ENCODE assay signal across 19 cellular contexts in the genomic region with DNA sequence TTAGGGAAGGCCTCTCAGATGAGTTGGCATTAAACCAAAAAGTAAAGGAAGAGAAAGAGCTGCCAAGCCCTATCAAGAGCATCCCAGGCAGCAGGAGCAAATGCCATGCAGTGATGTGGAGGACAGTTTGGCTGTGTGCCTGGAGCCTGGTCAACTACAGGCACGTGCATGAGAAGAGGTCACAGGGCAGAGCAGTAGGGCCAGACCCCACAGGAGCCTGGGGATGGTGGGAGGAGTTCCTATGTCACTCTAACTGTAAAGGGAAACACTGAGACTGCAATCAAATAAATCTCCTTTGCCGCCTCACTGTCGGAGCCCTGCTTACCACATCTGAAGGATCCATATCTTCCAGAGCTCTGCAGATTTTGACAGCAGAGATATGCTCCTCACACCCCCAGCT.
A peak's percentile ranks its signal among the peaks of the same experiment; 100 is the strongest.
DNase-seq lines count a peak whose midpoint lies in the region; ATAC-seq, FAIRE-seq and TF ChIP-seq lines count a peak whose summit lies in the region.
"Had no signal": no experiment of that assay in that cellular context is flagged by ENCODE, and none has a peak within 500 bp of the region (broad histone marks: within the 10 kb centered on the region; RNA-seq: fewer than 3 reads in every experiment).

No MANE protein-coding gene starts in this region.

- no peaks in the 10 kb centered on the region for H3K4me1 ChIP-seq in endothelial cell of umbilical vein (ENCODE audit: control insufficient read depth, extremely low read depth, insufficient read depth, low read length)

- H3K9me3 Mint-ChIP-seq in stimulated activated memory B cell treated with anti-CD40 and anti-IgM and Interleukin-4, amounts not matched to agents 10 μg/mL and 1 μg/mL and 100 μg/mL, for 72 hours = no peaks in the 10 kb centered on the region
- H3K9me3 Mint-ChIP-seq: activated naive CD8-positive, alpha-beta T cell treated with anti-CD3 and anti-CD28 coated beads for 36 hours; naive thymus-derived CD8-positive, alpha-beta T cell; T-helper 1 cell treated with Interleukin-12 subunit alpha and Interleukin-12 subunit beta and Interleukin-4 antibody, amounts not matched to agents 30 μg/mL and 1 μg/mL, for 36 hours had no signal

- no TSS peak for BruUV-seq in endothelial cell of umbilical vein (replicated peaks; lab: Mats Ljungman, UMichigan)

- no peak overlapping the region for H3K4me2 ChIP-seq in endothelial cell of umbilical vein (ENCODE audit: insufficient read depth, low read length)
- H3K4me2 ChIP-seq: hepatocyte had no signal

- H3K27me3 ChIP-seq in MG63 = no peaks in the 10 kb centered on the region
- no peaks in the 10 kb centered on the region for H3K27me3 ChIP-seq in endothelial cell of umbilical vein (ENCODE audit: control insufficient read depth in 2 of 2, insufficient read depth in 2 of 2, low read length in 2 of 2)
- H3K27me3 ChIP-seq: hepatocyte, tibial nerve had no signal

- no peaks in the 10 kb centered on the region for H3K4me1 Mint-ChIP-seq in stimulated activated memory B cell treated with anti-CD40 and anti-IgM and Interleukin-4, amounts not matched to agents 10 μg/mL and 1 μg/mL and 100 μg/mL, for 72 hours
- H3K4me1 Mint-ChIP-seq: CD14-positive monocyte; naive thymus-derived CD8-positive, alpha-beta T cell had no signal

- H3K4me3 Mint-ChIP-seq in stimulated activated memory B cell treated with anti-CD40 and anti-IgM and Interleukin-4, amounts not matched to agents 10 μg/mL and 1 μg/mL and 100 μg/mL, for 72 hours = no peak overlapping the region
- H3K4me3 Mint-ChIP-seq: activated naive CD8-positive, alpha-beta T cell treated with anti-CD3 and anti-CD28 coated beads for 36 hours; CD14-positive monocyte; naive thymus-derived CD8-positive, alpha-beta T cell; T-helper 1 cell treated with Interleukin-12 subunit alpha and Interleukin-12 subunit beta and Interleukin-4 antibody, amounts not matched to agents 30 μg/mL and 1 μg/mL, for 36 hours had no signal

- H3K27me3 Mint-ChIP-seq in stimulated activated memory B cell treated with anti-CD40 and anti-IgM and Interleukin-4, amounts not matched to agents 10 μg/mL and 1 μg/mL and 100 μg/mL, for 72 hours = peaks cover 9% of the 10 kb centered on the region

- intact Hi-C loops in endothelial cell of umbilical vein (cut with micrococcal nuclease) = no loop called here

- H4K20me1 ChIP-seq in endothelial cell of umbilical vein (replicated peaks; ENCODE audit: control insufficient read depth, extremely low read depth, insufficient read depth, low read length) = no peaks in the 10 kb centered on the region

- no peak overlapping the region for H3K9ac ChIP-seq in endothelial cell of umbilical vein (replicated peaks; ENCODE audit: extremely low read depth, insufficient read depth, low read length)

- dilution Hi-C loops in endothelial cell of umbilical vein (cut with MboI; ENCODE audit: extremely low pct_ligation_motif_present, low sequenced_read_pairs) = no loop called here

- CTCF ChIA-PET in endothelial cell of umbilical vein (lab: Charles Lee) = no interaction called here

- ATAC-seq in stimulated activated memory B cell treated with anti-CD40 and anti-IgM and Interleukin-4, amounts not matched to agents 10 μg/mL and 1 μg/mL and 100 μg/mL, for 72 hours = no peak
- ATAC-seq in GM19455 (IDR thresholded peaks at IDR 0.05; ENCODE audit: unreplicated experiment) = no peak
- ATAC-seq: left colon; naive thymus-derived CD8-positive, alpha-beta T cell had no signal

- POLR2A ChIA-PET in endothelial cell of umbilical vein (lab: Charles Lee) = no interaction called here

- H3K27ac Mint-ChIP-seq in stimulated activated memory B cell treated with anti-CD40 and anti-IgM and Interleukin-4, amounts not matched to agents 10 μg/mL and 1 μg/mL and 100 μg/mL, for 72 hours = no peak overlapping the region
- H3K27ac Mint-ChIP-seq: activated naive CD8-positive, alpha-beta T cell treated with anti-CD3 and anti-CD28 coated beads for 36 hours; CD14-positive monocyte; naive thymus-derived CD8-positive, alpha-beta T cell; T-helper 1 cell treated with Interleukin-12 subunit alpha and Interleukin-12 subunit beta and Interleukin-4 antibody, amounts not matched to agents 30 μg/mL and 1 μg/mL, for 36 hours had no signal

- no peak for FAIRE-seq in endothelial cell of umbilical vein (lab: Jason Lieb, UNC)
- FAIRE-seq: RCC 7860 had no signal

- H3K36me3 Mint-ChIP-seq in stimulated activated memory B cell treated with anti-CD40 and anti-IgM and Interleukin-4, amounts not matched to agents 10 μg/mL and 1 μg/mL and 100 μg/mL, for 72 hours = no peaks in the 10 kb centered on the region
- H3K36me3 Mint-ChIP-seq: activated naive CD8-positive, alpha-beta T cell treated with anti-CD3 and anti-CD28 coated beads for 36 hours; CD14-positive monocyte; naive thymus-derived CD8-positive, alpha-beta T cell had no signal

- H3K4me3 ChIP-seq in MG63 (no peak overlapping the region), endothelial cell of umbilical vein (replicated peaks in 1 of 3; ENCODE audit: insufficient read depth in 1 of 3, low read depth in 1 of 3, low read length in 3 of 3) (no peak overlapping the region)
- H3K4me3 ChIP-seq: hepatocyte, tibial nerve had no signal

- no peaks in the 10 kb centered on the region for H3K79me2 ChIP-seq in endothelial cell of umbilical vein (ENCODE audit: control insufficient read depth, insufficient read depth, low read length)
- H3K79me2 ChIP-seq: hepatocyte had no signal

- H2AFZ ChIP-seq in endothelial cell of umbilical vein (ENCODE audit: low read depth, low read length) = no peak overlapping the region
- H2AFZ ChIP-seq: hepatocyte had no signal

- no peaks in the 10 kb centered on the region for H3K9me3 ChIP-seq in MG63
- H3K9me3 ChIP-seq in endothelial cell of umbilical vein (replicated peaks; ENCODE audit: control insufficient read depth, insufficient read depth, low read length) = no peaks in the 10 kb centered on the region
- H3K9me3 ChIP-seq: tibial nerve had no signal

- TF ChIP-seq CTCF in endothelial cell of umbilical vein (IDR thresholded peaks at IDR 0.05; ENCODE audit: extremely low read depth in 1 of 2, insufficient read depth in 1 of 2, low read depth in 1 of 2, low read length in 2 of 2) = no peak

- no peaks in the 10 kb centered on the region; the same call in 1 of the 2 replicates for H3K36me3 ChIP-seq in MG63
- no peaks in the 10 kb centered on the region for H3K36me3 ChIP-seq in endothelial cell of umbilical vein (ENCODE audit: control insufficient read depth in 2 of 2, extremely low read depth in 1 of 2, insufficient read depth in 2 of 2, low read length in 2 of 2)
- H3K36me3 ChIP-seq: tibial nerve had no signal

- H3K9me1 ChIP-seq in endothelial cell of umbilical vein (replicated peaks; ENCODE audit: control insufficient read depth, extremely low read depth, insufficient read depth, low read length) = no peaks in the 10 kb centered on the region

- H3K27ac ChIP-seq in endothelial cell of umbilical vein (ENCODE audit: insufficient read depth, low read depth, low read length) = no peak overlapping the region
- H3K27ac ChIP-seq: hepatocyte had no signal

- peak; percentile 94 for DNase-seq in COR-L47 (lab: John Stamatoyannopoulos, UW)
- DNase-seq in MG63 = peak; percentile 20
- peak; percentile 7 for DNase-seq in endothelial cell of umbilical vein (ENCODE audit: low read depth, low spot score)
- DNase-seq in myocyte (ENCODE audit: low read depth) = peak; percentile 34
- no peak for DNase-seq in epidermal melanocyte (ENCODE audit: insufficient read length, low spot score)
- DNase-seq in NOMO-1 treated with dmso at 0.1 percent for 144 hours (lab: John Stamatoyannopoulos, UW; ENCODE audit: unreplicated experiment) = no peak
- DNase-seq: activated naive CD8-positive, alpha-beta T cell treated with anti-CD3 and anti-CD28 coated beads for 36 hours; cerebellar nuclear complex; GDM1; naive thymus-derived CD8-positive, alpha-beta T cell; stimulated activated CD4-positive, alpha-beta T cell treated with anti-CD3 and anti-CD28 coated beads, Interleukin-2, amount 100 ng/mL, for 48 hours had no signal

- no peak for TF ChIP-seq POLR2A in endothelial cell of umbilical vein (IDR thresholded peaks at IDR 0.05; ENCODE audit: low read depth, low read length)

TF ChIP-seq in endothelial cell of umbilical vein, 7 proteins besides CTCF, POLR2A, EP300 and RAD21:
- TF ChIP-seq MYC (IDR thresholded peaks at IDR 0.05; ENCODE audit: low read depth, low read length) (no peak), JUN (IDR thresholded peaks at IDR 0.05; ENCODE audit: borderline replicate concordance, insufficient read depth, insufficient read length, low read depth) (no peak), FOS (IDR thresholded peaks at IDR 0.05; ENCODE audit: borderline replicate concordance, insufficient read depth, low read length) (no peak)
TF ChIP-seq in endothelial cell of umbilical vein: peak in this region for 0.

Comparison
In these comparisons a context has a peak if more than half of its experiments do, and no peak if none do; other contexts are left out.
1. DNase-seq: peak in COR-L47 (single experiment), MG63 (single experiment), endothelial cell of umbilical vein (single experiment) and myocyte (single experiment); none in epidermal melanocyte (single experiment) and NOMO-1 treated with dmso at 0.1 percent for 144 hours (single experiment).